Comparison of ENCODE assay signal across 15 cellular contexts in the genomic region with DNA sequence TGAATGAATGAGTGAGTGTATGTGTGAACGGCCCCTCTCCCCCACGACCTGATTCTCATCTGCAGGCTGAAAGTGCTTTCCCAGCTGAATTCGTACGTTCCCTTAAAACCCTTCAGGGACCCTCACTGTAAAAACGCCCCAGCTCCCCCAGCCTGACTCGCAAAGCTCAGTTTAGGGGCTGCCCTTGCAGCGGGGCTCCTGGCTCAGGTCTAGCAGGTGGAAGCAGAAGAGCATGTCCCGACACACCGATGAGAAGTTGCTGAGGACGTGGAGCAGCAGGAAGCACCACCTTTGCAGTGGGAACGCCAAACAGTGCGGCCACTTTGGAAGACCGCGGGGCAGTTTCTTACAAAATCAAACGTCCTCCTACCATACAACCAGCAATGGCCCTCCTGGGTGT. TPM values are rescaled to one million over a fixed set of nuclear protein-coding genes. Genes with fewer than 3 reads are reported as not detected.
DNase-seq lines count a peak whose midpoint lies in the region; ATAC-seq and TF ChIP-seq lines count a peak whose summit lies in the region.
"Had no signal": no experiment of that assay in that cellular context is flagged by ENCODE, and none has a peak within 500 bp of the region (broad histone marks: within the 10 kb centered on the region; RNA-seq: fewer than 3 reads in every experiment).

No MANE protein-coding gene starts in this region.

- POLR2A ChIA-PET in Caco-2 (lab: Charles Lee) (no interaction called here), IMR-90 (lab: Charles Lee; ENCODE audit: unreplicated experiment) (no interaction called here)

- H4K8ac ChIP-seq in IMR-90 (ENCODE audit: low read depth in 2 of 2, low read length in 2 of 2) (no peak overlapping the region), neuronal stem cell (ENCODE audit: low read depth, low read length) (no peak overlapping the region)

- H3K18ac ChIP-seq in IMR-90 (ENCODE audit: low read depth, low read length), result no peak overlapping the region
- H3K18ac ChIP-seq in neuronal stem cell (ENCODE audit: low read length), result peak overlapping the region; percentile 87

- no peak overlapping the region for H3K4me2 ChIP-seq in IMR-90 (ENCODE audit: low read depth, low read length)
- H3K4me2 ChIP-seq in neuronal stem cell (ENCODE audit: insufficient read depth, low read length, poor library complexity, severe bottlenecking), result no peak overlapping the region

- no peak overlapping the region for H3K14ac ChIP-seq in IMR-90 (replicated peaks; ENCODE audit: low read depth, low read length)
- no peak overlapping the region for H3K14ac ChIP-seq in neuronal stem cell (ENCODE audit: low read length)

- H3K23ac ChIP-seq in IMR-90 (ENCODE audit: low read depth, low read length) (no peak overlapping the region), neuronal stem cell (ENCODE audit: low read depth, low read length, poor library complexity) (no peak overlapping the region)

- H4K5ac ChIP-seq in IMR-90 (ENCODE audit: low read depth, low read length), result no peak overlapping the region

- H3K36me3 ChIP-seq in Caco-2 (ENCODE audit: control insufficient read depth, insufficient read depth, low read length) (no peaks in the 10 kb centered on the region), IMR-90 (ENCODE audit: control insufficient read depth, insufficient read depth, low read length) (no peaks in the 10 kb centered on the region), neuronal stem cell (replicated peaks in 1 of 2; ENCODE audit: control insufficient read depth in 2 of 2, insufficient read depth in 2 of 2, low read length in 2 of 2) (no peaks in the 10 kb centered on the region), endodermal cell (ENCODE audit: control insufficient read depth, insufficient read depth, low read length) (no peaks in the 10 kb centered on the region)
- H3K36me3 ChIP-seq: gastrocnemius medialis had no signal

- no peak overlapping the region for H2AK5ac ChIP-seq in IMR-90 (ENCODE audit: low read depth, low read length)
- H2AK5ac ChIP-seq in neuronal stem cell (ENCODE audit: low read depth, low read length), result no peak overlapping the region

- no peak for TF ChIP-seq POLR2A in IMR-90 (IDR thresholded peaks at IDR 0.05; ENCODE audit: low read depth, low read length)

- H2BK15ac ChIP-seq in IMR-90 (ENCODE audit: low read depth, low read length), result no peak overlapping the region
- no peak overlapping the region for H2BK15ac ChIP-seq in neuronal stem cell (ENCODE audit: low read length)

- TF ChIP-seq CTCF in Caco-2 (IDR thresholded peaks at IDR 0.05; ENCODE audit: insufficient read depth in 1 of 2, low read depth in 1 of 2, low read length in 1 of 2, severe bottlenecking in 1 of 2, unreplicated experiment in 1 of 2) (no peak), IMR-90 (conservative IDR thresholded peaks at IDR 0.05; ENCODE audit: low read depth, low read length) (no peak), epithelial cell of esophagus (IDR thresholded peaks at IDR 0.05; ENCODE audit: insufficient read depth, low read depth, low read length, missing control alignments) (no peak), endodermal cell (conservative IDR thresholded peaks at IDR 0.05) (no peak)

- H3K4me3 Mint-ChIP-seq in Caco-2 (ENCODE audit: unreplicated experiment), result no peak overlapping the region
- no peak overlapping the region for H3K4me3 Mint-ChIP-seq in endodermal cell
- H3K4me3 Mint-ChIP-seq: activated T-cell treated with anti-CD3 and anti-CD28 coated beads, Interleukin-2, amount 50 U/mL, for 24 hours; CD8-positive, alpha-beta T cell had no signal

- H3K27ac Mint-ChIP-seq in Caco-2 (ENCODE audit: unreplicated experiment), result no peak overlapping the region
- H3K27ac Mint-ChIP-seq in endodermal cell, result no peak overlapping the region
- H3K27ac Mint-ChIP-seq: activated T-cell treated with anti-CD3 and anti-CD28 coated beads, Interleukin-2, amount 50 U/mL, for 24 hours; CD8-positive, alpha-beta T cell had no signal

- H4K91ac ChIP-seq in IMR-90 (ENCODE audit: insufficient read depth, low read depth, low read length) (no peak overlapping the region), neuronal stem cell (ENCODE audit: low read depth, low read length, poor library complexity) (no peak overlapping the region)

- H2BK5ac ChIP-seq in IMR-90 (ENCODE audit: low read depth, low read length, poor library complexity, severe bottlenecking), result no peak overlapping the region
- H2BK5ac ChIP-seq in neuronal stem cell (ENCODE audit: low read length), result no peak overlapping the region

- WGBS in IMR-90 (ENCODE audit: extremely low coverage in 2 of 2, insufficient read length in 1 of 2), 2 experiments, result 78% methylated on average over 8 of the region's 15 CpGs; no CpG with 5 or more reads in 1 of the 2 experiments
- WGBS in neuronal stem cell (ENCODE audit: extremely low coverage in 2 of 2, insufficient read length in 2 of 2, insufficient replicate concordance in 1 of 2), 2 donors, result no CpG with 5 or more reads among the region's 15 CpGs
- WGBS in endodermal cell (ENCODE audit: insufficient coverage in 1 of 2, insufficient read length in 1 of 2), 2 experiments, result 88% methylated on average over 6 to 15 of the region's 15 CpGs

- intact Hi-C loops in Caco-2 (cut with micrococcal nuclease; ENCODE audit: unreplicated experiment), result no loop called here
- intact Hi-C loops in IMR-90 (cut with micrococcal nuclease), result no loop called here

- dilution Hi-C loops in IMR-90 (cut with HindIII; ENCODE audit: low sequenced_read_pairs, unreplicated experiment), result no loop called here

- H3K27me3 ChIP-seq in Caco-2 (replicated peaks; ENCODE audit: control insufficient read depth, insufficient read depth, low read length), result no peaks in the 10 kb centered on the region
- H3K27me3 ChIP-seq in IMR-90 (ENCODE audit: control insufficient read depth, insufficient read depth, low read length), result no peaks in the 10 kb centered on the region
- H3K27me3 ChIP-seq in neuronal stem cell (ENCODE audit: control insufficient read depth in 3 of 3, insufficient read depth in 3 of 3, low read depth in 1 of 3, low read length in 3 of 3), result peaks cover 0 to 4% (median 2%) of the 10 kb centered on the region in 3 experiments
- H3K27me3 ChIP-seq in endodermal cell (ENCODE audit: control insufficient read depth, insufficient read depth, low read length, poor library complexity, severe bottlenecking), result no peaks in the 10 kb centered on the region
- H3K27me3 ChIP-seq: gastrocnemius medialis had no signal

- H3K9me3 ChIP-seq in Caco-2 (no peaks in the 10 kb centered on the region), IMR-90 (ENCODE audit: control insufficient read depth, insufficient read depth, low read length) (no peaks in the 10 kb centered on the region), neuronal stem cell (replicated peaks in 1 of 2; ENCODE audit: control insufficient read depth in 2 of 2, insufficient read depth in 1 of 2, low read depth in 1 of 2, low read length in 2 of 2) (no peaks in the 10 kb centered on the region), endodermal cell (ENCODE audit: control insufficient read depth, low read length) (no peaks in the 10 kb centered on the region)
- H3K9me3 ChIP-seq: gastrocnemius medialis had no signal

- H3K27me3 Mint-ChIP-seq in Caco-2 (ENCODE audit: insufficient read depth, unreplicated experiment) (no peaks in the 10 kb centered on the region), endodermal cell (ENCODE audit: insufficient read depth) (no peaks in the 10 kb centered on the region)
- H3K27me3 Mint-ChIP-seq: activated T-cell treated with anti-CD3 and anti-CD28 coated beads, Interleukin-2, amount 50 U/mL, for 24 hours had no signal

- no peak overlapping the region for H2BK12ac ChIP-seq in neuronal stem cell (ENCODE audit: low read length)

- BruUV-seq in Caco-2 (replicated peaks; lab: Mats Ljungman, UMichigan) (no TSS peak), IMR-90 (replicated peaks; lab: Mats Ljungman, UMichigan) (no TSS peak)

- no peak overlapping the region for H3K27ac ChIP-seq in IMR-90 (ENCODE audit: insufficient read depth, low read length)
- H3K27ac ChIP-seq in neuronal stem cell (replicated peaks; ENCODE audit: low read length), result no peak overlapping the region
- H3K27ac ChIP-seq in endodermal cell (ENCODE audit: low read depth, low read length), result no peak overlapping the region

- DNase-seq in Caco-2 (peak; percentile 1 to 28), IMR-90 (no peak), epithelial cell of esophagus (ENCODE audit: low read depth) (peak; percentile 45), neuronal stem cell (ENCODE audit: low spot score) (no peak), UCSD-AML1 (lab: John Stamatoyannopoulos, UW; ENCODE audit: unreplicated experiment) (no peak), endodermal cell (no peak)
- DNase-seq in activated T-cell treated with anti-CD3 and anti-CD28 coated beads, Interleukin-2, amount 50 U/mL, for 48 hours, result no peak
- DNase-seq: activated T-cell treated with anti-CD3 and anti-CD28 coated beads, Interleukin-2, amount 50 U/mL, for 24 hours; effector CD4-positive, alpha-beta T cell; NCI-H1092; NCI-H524; SHP77 had no signal

- no peak overlapping the region for H3K56ac ChIP-seq in IMR-90 (ENCODE audit: extremely low read depth, insufficient read depth, low read length)

- H4K20me1 ChIP-seq in IMR-90 (ENCODE audit: insufficient read depth, low read length), result no peaks in the 10 kb centered on the region

- no peak overlapping the region for H2BK120ac ChIP-seq in IMR-90 (ENCODE audit: low read depth, low read length)
- H2BK120ac ChIP-seq in neuronal stem cell (ENCODE audit: low read depth, low read length), result no peak overlapping the region

- peak overlapping the region; percentile 65 for H2AK9ac ChIP-seq in IMR-90 (replicated peaks; ENCODE audit: low read depth, low read length, poor library complexity)

- ATAC-seq in IMR-90 (ENCODE audit: low read depth) (no peak), GM21825 (IDR thresholded peaks at IDR 0.05; ENCODE audit: unreplicated experiment) (no peak)
- ATAC-seq: CD8-positive, alpha-beta T cell; gastrocnemius medialis had no signal

- in situ Hi-C loops in IMR-90 (cut with MboI; ENCODE audit: low sequenced_read_pairs), result no loop called here

- H2AFZ ChIP-seq in IMR-90 (replicated peaks; ENCODE audit: low read length, poor library complexity) (peak overlapping the region; percentile 51), neuronal stem cell (ENCODE audit: low read length) (no peak overlapping the region)

- CTCF ChIA-PET in Caco-2 (lab: Charles Lee), result interaction anchor here (1.5 kb wide), 1 partner anchor 291 kb away, joined by 5 read pairs; no protein-coding TSS in a partner anchor
- CTCF ChIA-PET in IMR-90 (lab: Yijun Ruan, JAX), result interaction anchor here (0.6 kb wide), 1 partner anchor 23 kb away, joined by 3 read pairs; no protein-coding TSS in a partner anchor

- H3K9me3 Mint-ChIP-seq in Caco-2 (ENCODE audit: unreplicated experiment), result no peaks in the 10 kb centered on the region
- no peaks in the 10 kb centered on the region for H3K9me3 Mint-ChIP-seq in endodermal cell
- H3K9me3 Mint-ChIP-seq: activated T-cell treated with anti-CD3 and anti-CD28 coated beads, Interleukin-2, amount 50 U/mL, for 24 hours; CD8-positive, alpha-beta T cell had no signal

- H3K9ac ChIP-seq in IMR-90 (ENCODE audit: low read depth, low read length), result no peak overlapping the region
- no peak overlapping the region for H3K9ac ChIP-seq in neuronal stem cell (ENCODE audit: low read depth, low read length, poor library complexity)
- H3K9ac ChIP-seq in endodermal cell (ENCODE audit: extremely low read depth, low read length, poor library complexity, severe bottlenecking), result no peak overlapping the region

- H3K4me1 ChIP-seq in Caco-2, result no peaks in the 10 kb centered on the region
- no peaks in the 10 kb centered on the region for H3K4me1 ChIP-seq in IMR-90 (ENCODE audit: control insufficient read depth, insufficient read depth, low read length)
- H3K4me1 ChIP-seq in neuronal stem cell (ENCODE audit: control insufficient read depth in 2 of 2, insufficient read depth in 1 of 2, low read depth in 1 of 2, low read length in 2 of 2), result peaks cover 4 to 6% of the 10 kb centered on the region in 2 donors
- H3K4me1 ChIP-seq in endodermal cell (ENCODE audit: control insufficient read depth, insufficient read depth, low read length), result no peaks in the 10 kb centered on the region
- H3K4me1 ChIP-seq: gastrocnemius medialis had no signal

- H3K79me1 ChIP-seq in IMR-90 (ENCODE audit: low read depth in 1 of 2, low read length in 2 of 2) (no peaks in the 10 kb centered on the region), neuronal stem cell (ENCODE audit: low read depth, low read length) (no peaks in the 10 kb centered on the region)

- TF ChIP-seq RAD21 in IMR-90 (IDR thresholded peaks at IDR 0.05; ENCODE audit: low read length), result no peak

- H3K4ac ChIP-seq in IMR-90 (ENCODE audit: low read depth, low read length), result no peak overlapping the region
- no peak overlapping the region for H3K4ac ChIP-seq in neuronal stem cell (ENCODE audit: low read length)

- no peak overlapping the region for H2BK20ac ChIP-seq in IMR-90 (ENCODE audit: low read depth, low read length)

- H3K4me1 Mint-ChIP-seq in Caco-2 (ENCODE audit: low read depth, unreplicated experiment) (no peaks in the 10 kb centered on the region), endodermal cell (no peaks in the 10 kb centered on the region)

- H3K9me1 ChIP-seq in IMR-90 (ENCODE audit: insufficient read depth, low read length), result peaks cover 3% of the 10 kb centered on the region; the same call in 1 of the 2 replicates

- H3K4me3 ChIP-seq in Caco-2 (ENCODE audit: low read depth, low read length), result no peak overlapping the region
- H3K4me3 ChIP-seq in IMR-90 (ENCODE audit: insufficient read depth, low read depth, low read length), result no peak overlapping the region
- H3K4me3 ChIP-seq in epithelial cell of esophagus (ENCODE audit: low read length), result no peak overlapping the region
- no peak overlapping the region for H3K4me3 ChIP-seq in neuronal stem cell (ENCODE audit: low read length in 2 of 2)
- H3K4me3 ChIP-seq in endodermal cell (ENCODE audit: low read length), result no peak overlapping the region
- H3K4me3 ChIP-seq: gastrocnemius medialis had no signal

- peaks cover 4% of the 10 kb centered on the region for H3K36me3 Mint-ChIP-seq in Caco-2 (ENCODE audit: insufficient read depth, unreplicated experiment)
- H3K36me3 Mint-ChIP-seq in endodermal cell (ENCODE audit: low read depth), result no peaks in the 10 kb centered on the region
- H3K36me3 Mint-ChIP-seq: CD8-positive, alpha-beta T cell had no signal

RNA-seq across cellular contexts. Expression of a gene that starts 3.6 kb away (rescaled TPM):
- total RNA-seq in Caco-2 (2022), result 7.8 and 15.0 TPM in 2 replicates
- 114 and 133 TPM in 2 replicates for total RNA-seq in IMR-90 (2012; rRNA removed)
- polyA plus RNA-seq in IMR-90 (2012; rRNA removed), result 68.4 and 93.0 TPM in 2 replicates
- polyA plus RNA-seq in IMR-90 (2012; cell fraction: cytosol; rRNA removed), result 178 and 245 TPM in 2 replicates
- 76.2 and 83.6 TPM in 2 replicates for polyA plus RNA-seq in IMR-90 (2012; cell fraction: nucleus; rRNA removed; ENCODE audit: low replicate concordance)
- 89.1 TPM for polyA plus RNA-seq in neuronal stem cell (2013, experiment 1 of 2)
- polyA plus RNA-seq in neuronal stem cell (2013, experiment 2 of 2), result 89.3 TPM
- total RNA-seq in endodermal cell, result 100 to 1,000 TPM in 1 of 2 donors, 10 to 100 TPM in 1; 69.9 to 109 TPM
- 101 TPM for polyA plus RNA-seq in endodermal cell (2013, experiment 1 of 2)
- polyA plus RNA-seq in endodermal cell (2013, experiment 2 of 2), result 99.7 TPM

RNA-seq across cellular contexts. Expression of a gene that starts 24.1 kb away (rescaled TPM):
- total RNA-seq in Caco-2 (2022) (0.88 and 2.8 TPM in 2 replicates), IMR-90 (2012; rRNA removed) (not detected in 2 replicates), endodermal cell (not detected)
- not detected in 2 replicates for polyA plus RNA-seq in IMR-90 (2012; rRNA removed)
- polyA plus RNA-seq in IMR-90 (2012; cell fraction: cytosol; rRNA removed), result not detected in 2 replicates
- polyA plus RNA-seq in IMR-90 (2012; cell fraction: nucleus; rRNA removed; ENCODE audit: low replicate concordance), result not detected in 2 replicates
- polyA plus RNA-seq in neuronal stem cell (2013, experiment 1 of 2), result 0.49 TPM
- 0.32 TPM for polyA plus RNA-seq in neuronal stem cell (2013, experiment 2 of 2)
- 0.36 TPM for polyA plus RNA-seq in endodermal cell (2013, experiment 1 of 2)
- not detected for polyA plus RNA-seq in endodermal cell (2013, experiment 2 of 2)

RNA-seq across cellular contexts. Expression of a gene that starts 51.9 kb away (rescaled TPM):
- total RNA-seq in Caco-2 (2022), result not detected in 2 replicates
- total RNA-seq in IMR-90 (2012; rRNA removed), result not detected in 2 replicates
- not detected in 2 replicates for polyA plus RNA-seq in IMR-90 (2012; rRNA removed)
- not detected in 2 replicates for polyA plus RNA-seq in IMR-90 (2012; cell fraction: cytosol; rRNA removed)
- not detected in 2 replicates for polyA plus RNA-seq in IMR-90 (2012; cell fraction: nucleus; rRNA removed; ENCODE audit: low replicate concordance)
- polyA plus RNA-seq in neuronal stem cell (2013, experiment 1 of 2), result not detected
- not detected for polyA plus RNA-seq in neuronal stem cell (2013, experiment 2 of 2)
- not detected for total RNA-seq in endodermal cell
- polyA plus RNA-seq in endodermal cell (2013, experiment 1 of 2), result not detected
- polyA plus RNA-seq in endodermal cell (2013, experiment 2 of 2), result not detected
- total RNA-seq: CD8-positive, alpha-beta T cell had no signal

RNA-seq across cellular contexts. Expression of a gene that starts 54.1 kb away (rescaled TPM):
- total RNA-seq in Caco-2 (2022) (1.5 TPM in 2 replicates), IMR-90 (2012; rRNA removed) (not detected in 2 replicates), endodermal cell (1 to 10 TPM in 1 of 2 donors, under 1 TPM in 1; 0.55 to 3.8 TPM)
- 0.23 and 0.41 TPM in 2 replicates for polyA plus RNA-seq in IMR-90 (2012; rRNA removed)
- 0.30 and 0.35 TPM in 2 replicates for polyA plus RNA-seq in IMR-90 (2012; cell fraction: cytosol; rRNA removed)
- polyA plus RNA-seq in IMR-90 (2012; cell fraction: nucleus; rRNA removed; ENCODE audit: low replicate concordance), result 0.70 and 0.84 TPM in 2 replicates
- 16.6 TPM for polyA plus RNA-seq in neuronal stem cell (2013, experiment 1 of 2)
- polyA plus RNA-seq in neuronal stem cell (2013, experiment 2 of 2), result 14.7 TPM
- 123 TPM for polyA plus RNA-seq in endodermal cell (2013, experiment 1 of 2)
- 92.4 TPM for polyA plus RNA-seq in endodermal cell (2013, experiment 2 of 2)
- total RNA-seq: CD8-positive, alpha-beta T cell had no signal

Comparison
In these comparisons a context has a peak if more than half of its experiments do, and no peak if none do; other contexts are left out.
1. DNase-seq: peak in Caco-2 (2 of 2) and epithelial cell of esophagus (single experiment); none in IMR-90 (single experiment), neuronal stem cell (single experiment), UCSD-AML1 (single experiment), activated T-cell treated with anti-CD3 and anti-CD28 coated beads, Interleukin-2, amount 50 U/mL, for 48 hours (0 of 2) and endodermal cell (single experiment).